In the genomic region with DNA sequence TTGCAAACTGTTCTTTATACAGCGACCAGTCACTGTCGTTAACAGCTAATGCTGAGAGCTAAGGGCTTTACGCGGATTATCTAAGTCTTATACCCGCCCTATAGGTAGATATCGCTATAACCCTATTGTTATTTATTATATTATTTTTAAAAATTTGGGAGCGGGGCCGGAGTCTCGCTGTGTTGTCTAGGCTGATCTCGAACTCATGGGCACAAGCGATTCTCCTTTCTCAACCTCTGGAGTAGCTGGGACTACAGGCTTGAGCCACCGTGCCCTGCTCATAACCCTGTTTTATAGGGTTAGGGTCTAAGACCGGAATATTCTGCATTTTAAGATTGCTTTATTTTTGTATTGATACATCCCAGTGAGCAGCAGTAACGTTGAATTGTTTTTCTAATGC, we compare ENCODE assay signal across 8 cellular contexts. TPM values are rescaled to one million over a fixed set of nuclear protein-coding genes. Genes with fewer than 3 reads are reported as not detected.
DNase-seq lines count a peak whose midpoint lies in the region; ATAC-seq, FAIRE-seq and TF ChIP-seq lines count a peak whose summit lies in the region.

No MANE protein-coding gene starts in this region.

- peak overlapping the region; percentile 77 to 92 (median 88) for H3K4me3 ChIP-seq in breast epithelium
- peak overlapping the region; percentile 87 for H3K4me3 ChIP-seq in mucosa of descending colon

- peak overlapping the region; percentile 95 for H3K27ac Mint-ChIP-seq in stimulated activated naive CD8-positive, alpha-beta T cell treated with anti-CD3 and anti-CD28 coated beads, Interleukin-15, Interleukin-2, amounts not matched to agents 100 ng/mL and 50 ng/mL, for 24 hours

- peaks cover 38% of the 10 kb centered on the region for H3K4me1 Mint-ChIP-seq in stimulated activated naive CD8-positive, alpha-beta T cell treated with anti-CD3 and anti-CD28 coated beads, Interleukin-15, Interleukin-2, amounts not matched to agents 100 ng/mL and 50 ng/mL, for 24 hours (ENCODE audit: low read depth)

- H3K36me3 ChIP-seq in breast epithelium (no peaks in the 10 kb centered on the region), mucosa of descending colon (ENCODE audit: low read depth) (no peaks in the 10 kb centered on the region)

- no peak for DNase-seq in stimulated activated naive CD8-positive, alpha-beta T cell treated with anti-CD3 and anti-CD28 coated beads, Interleukin-15, Interleukin-2, amounts not matched to agents 100 U/mL and 50 U/mL, for 24 hours
- DNase-seq in breast epithelium (ENCODE audit: low spot score in 2 of 2) (no peak), mucosa of descending colon (no peak), NCI-H524 treated with DMSO at 0.1 percent for 48 hours (lab: John Stamatoyannopoulos, UW) (no peak), H54 (ENCODE audit: insufficient read length, low spot score) (no peak), islet precursor cell (no peak)

- no peaks in the 10 kb centered on the region for H3K27me3 Mint-ChIP-seq in stimulated activated naive CD8-positive, alpha-beta T cell treated with anti-CD3 and anti-CD28 coated beads, Interleukin-15, Interleukin-2, amounts not matched to agents 100 ng/mL and 50 ng/mL, for 24 hours

- H3K27ac ChIP-seq in breast epithelium: peak overlapping the region; percentile 96 to 97

- no peaks in the 10 kb centered on the region for H3K27me3 ChIP-seq in breast epithelium

- H3K4me3 Mint-ChIP-seq in stimulated activated naive CD8-positive, alpha-beta T cell treated with anti-CD3 and anti-CD28 coated beads, Interleukin-15, Interleukin-2, amounts not matched to agents 100 ng/mL and 50 ng/mL, for 24 hours: peak overlapping the region; percentile 97

- no peak for ATAC-seq in stimulated activated naive CD8-positive, alpha-beta T cell treated with anti-CD3 and anti-CD28 coated beads, Interleukin-15, Interleukin-2, amounts not matched to agents 100 U/mL and 50 U/mL, for 24 hours
- ATAC-seq in mucosa of descending colon (no peak), GM19397 (IDR thresholded peaks at IDR 0.05; ENCODE audit: unreplicated experiment) (no peak)

- no peak for TF ChIP-seq CTCF in breast epithelium (IDR thresholded peaks at IDR 0.05)
- no peak for TF ChIP-seq CTCF in mucosa of descending colon (IDR thresholded peaks at IDR 0.05)

- H3K9me3 Mint-ChIP-seq in stimulated activated naive CD8-positive, alpha-beta T cell treated with anti-CD3 and anti-CD28 coated beads, Interleukin-15, Interleukin-2, amounts not matched to agents 100 ng/mL and 50 ng/mL, for 24 hours: peaks cover 7% of the 10 kb centered on the region

- FAIRE-seq in H54 (lab: Jason Lieb, UNC): no peak

- no peaks in the 10 kb centered on the region for H3K9me3 ChIP-seq in breast epithelium
- H3K9me3 ChIP-seq in mucosa of descending colon: no peaks in the 10 kb centered on the region

- peaks cover 28% of the 10 kb centered on the region for H3K36me3 Mint-ChIP-seq in stimulated activated naive CD8-positive, alpha-beta T cell treated with anti-CD3 and anti-CD28 coated beads, Interleukin-15, Interleukin-2, amounts not matched to agents 100 ng/mL and 50 ng/mL, for 24 hours (ENCODE audit: low read depth)

- TF ChIP-seq POLR2A in breast epithelium (IDR thresholded peaks at IDR 0.05) (no peak), H54 (IDR thresholded peaks at IDR 0.05; ENCODE audit: low read depth, low read length) (no peak)

- H3K4me1 ChIP-seq in breast epithelium: peaks cover 9 to 11% of the 10 kb centered on the region in 2 donors
- peaks cover 32% of the 10 kb centered on the region for H3K4me1 ChIP-seq in mucosa of descending colon (ENCODE audit: low read depth)

- intact Hi-C loops in breast epithelium (cut with DNase I; ENCODE audit: low total_unique reads): no loop called here
- intact Hi-C loops in mucosa of descending colon (cut with DNase I, micrococcal nuclease): no loop called here

RNA-seq across cellular contexts. Expression of a gene that starts 24.7 kb away (rescaled TPM):
- total RNA-seq in breast epithelium: 10 to 100 TPM; 58.0 to 87.2 (median 75.2) TPM
- 10 to 100 TPM; 25.2 to 45.4 (median 31.9) TPM for total RNA-seq in mucosa of descending colon

RNA-seq across cellular contexts. Expression of a gene that starts 46.0 kb away (rescaled TPM):
- total RNA-seq in breast epithelium (1 to 10 TPM; 3.7 to 7.9 (median 6.0) TPM), mucosa of descending colon (1 to 10 TPM; 1.7 to 3.0 (median 2.0) TPM)

RNA-seq across cellular contexts. Expression of a gene that starts 50.1 kb away (rescaled TPM):
- total RNA-seq in breast epithelium (1 to 10 TPM; 1.6 to 2.9 (median 1.8) TPM), mucosa of descending colon (10 to 100 TPM in 1 of 3 donors, 1 to 10 TPM in 2; 1.8 to 26.8 (median 7.5) TPM)

RNA-seq across cellular contexts. Expression of a gene that starts 54.6 kb away (rescaled TPM):
- total RNA-seq in breast epithelium: 1 to 10 TPM; 3.7 to 7.2 (median 3.8) TPM
- 1 to 10 TPM; 4.1 to 4.8 (median 4.3) TPM for total RNA-seq in mucosa of descending colon
